14 cellular contexts compared by ENCODE assay signal in the genomic region with DNA sequence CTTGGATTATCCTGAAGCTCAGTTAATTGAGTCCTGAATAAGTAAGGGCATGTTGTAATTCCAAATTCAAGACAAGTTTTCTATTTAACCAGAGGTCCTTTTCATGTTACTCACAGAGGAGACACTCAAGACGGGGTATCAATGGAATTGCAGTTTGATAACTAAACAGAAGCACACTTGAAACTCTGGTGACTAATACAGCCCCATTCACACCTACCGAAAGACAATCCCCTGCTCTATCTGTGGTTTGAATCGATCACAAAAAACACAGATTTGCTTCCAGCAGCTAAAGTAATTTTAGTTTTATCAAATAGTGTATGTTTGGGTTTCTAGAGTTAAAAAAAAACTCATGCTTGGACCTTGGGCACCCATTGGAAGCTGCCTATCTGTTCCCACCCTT.
DNase-seq lines count a peak whose midpoint lies in the region; ATAC-seq and TF ChIP-seq lines count a peak whose summit lies in the region.
"Had no signal": no experiment of that assay in that cellular context is flagged by ENCODE, and none has a peak within 500 bp of the region (broad histone marks: within the 10 kb centered on the region; RNA-seq: fewer than 3 reads in every experiment).

No MANE protein-coding gene starts in this region.

- DNase-seq in sigmoid colon (no peak), head of caudate nucleus (no peak), body of pancreas (no peak), NCI-H2171 (lab: John Stamatoyannopoulos, UW) (no peak)
- DNase-seq: activated CD4-positive, alpha-beta memory T cell treated with anti-CD3 and anti-CD28 coated beads, Interleukin-2, amount 10 ng/mL, durations not matched to agents 7 days and 5 days; activated naive CD4-positive, alpha-beta T cell treated with anti-CD3 and anti-CD28 coated beads for 36 hours; caudate nucleus; mammary epithelial cell; MG63; stimulated activated CD4-positive, alpha-beta T cell treated with anti-CD3 and anti-CD28 coated beads, Interleukin-15, amount 100 ng/mL, for 24 hours had no signal

- H3K27me3 ChIP-seq in sigmoid colon (no peaks in the 10 kb centered on the region), body of pancreas (no peaks in the 10 kb centered on the region)
- H3K27me3 ChIP-seq: MG63 had no signal

- TF ChIP-seq CTCF in sigmoid colon (IDR thresholded peaks at IDR 0.05) (no peak), body of pancreas (IDR thresholded peaks at IDR 0.05) (no peak)

- intact Hi-C loops in sigmoid colon (cut with DNase I), result no loop called here
- intact Hi-C loops in head of caudate nucleus (cut with DNase I), result no loop called here
- intact Hi-C loops in body of pancreas (cut with DNase I), result no loop called here

- H3K36me3 ChIP-seq in sigmoid colon (no peaks in the 10 kb centered on the region), body of pancreas (replicated peaks in 1 of 2; ENCODE audit: insufficient read depth in 1 of 2, low read depth in 2 of 2) (no peaks in the 10 kb centered on the region)
- H3K36me3 ChIP-seq: MG63 had no signal

- 76 to 77% methylated on average over 3 of the region's 3 CpGs for WGBS in sigmoid colon, 2 donors
- WGBS in body of pancreas, 2 donors, result 81 to 84% methylated on average over 3 of the region's 3 CpGs

- TF ChIP-seq POLR2A in sigmoid colon (IDR thresholded peaks at IDR 0.05), result no peak
- no peak for TF ChIP-seq POLR2A in body of pancreas (IDR thresholded peaks at IDR 0.05)

- H3K4me3 ChIP-seq in sigmoid colon (no peak overlapping the region), body of pancreas (no peak overlapping the region)
- H3K4me3 ChIP-seq: MG63 had no signal

- H3K9me3 ChIP-seq in sigmoid colon (no peaks in the 10 kb centered on the region), body of pancreas (no peaks in the 10 kb centered on the region)
- H3K9me3 ChIP-seq: MG63 had no signal

- H3K27ac ChIP-seq in sigmoid colon, result no peak overlapping the region
- no peak overlapping the region for H3K27ac ChIP-seq in body of pancreas

- TF ChIP-seq EP300 in sigmoid colon (IDR thresholded peaks at IDR 0.05), result no peak

- H3K4me1 ChIP-seq in sigmoid colon (peaks cover 0 to 6% (median 0%) of the 10 kb centered on the region in 4 donors), body of pancreas (no peaks in the 10 kb centered on the region)

- ATAC-seq in GM18499 (IDR thresholded peaks at IDR 0.05; ENCODE audit: insufficient read depth, unreplicated experiment) (peak; percentile 73), GM19452 (IDR thresholded peaks at IDR 0.05; ENCODE audit: unreplicated experiment) (peak; percentile 80), HG02973 (IDR thresholded peaks at IDR 0.05; ENCODE audit: unreplicated experiment) (peak; percentile 63), HG03565 (IDR thresholded peaks at IDR 0.05; ENCODE audit: unreplicated experiment) (peak; percentile 49), body of pancreas (no peak)
